Comparison of ENCODE assay signal across 10 cellular contexts in genomic region chr4:153521467-153521866, GRCh38. TPM values are rescaled to one million over a fixed set of nuclear protein-coding genes. Genes with fewer than 3 reads are reported as not detected.
DNase-seq lines count a peak whose midpoint lies in the region; ATAC-seq and TF ChIP-seq lines count a peak whose summit lies in the region.
"Had no signal": no experiment of that assay in that cellular context is flagged by ENCODE, and none has a peak within 500 bp of the region (broad histone marks: within the 10 kb centered on the region; RNA-seq: fewer than 3 reads in every experiment).

No MANE protein-coding gene starts in this region.

- no peaks in the 10 kb centered on the region for H3K9me3 Mint-ChIP-seq in activated T-cell treated with anti-CD3 and anti-CD28 coated beads, Interleukin-2, amount 50 U/mL, for 4 hours
- H3K9me3 Mint-ChIP-seq in activated CD8-positive, alpha-beta T cell treated with anti-CD3 and anti-CD28 coated beads for 36 hours, result peaks cover 3% of the 10 kb centered on the region

- no peaks in the 10 kb centered on the region for H3K9me3 ChIP-seq in spleen

- H3K4me1 Mint-ChIP-seq in activated T-cell treated with anti-CD3 and anti-CD28 coated beads, Interleukin-2, amount 50 U/mL, for 4 hours (ENCODE audit: low read depth), result peaks cover 92% of the 10 kb centered on the region
- peaks cover 83% of the 10 kb centered on the region for H3K4me1 Mint-ChIP-seq in activated CD8-positive, alpha-beta T cell treated with anti-CD3 and anti-CD28 coated beads for 36 hours (ENCODE audit: low read depth)

- peaks cover 10% of the 10 kb centered on the region for H3K36me3 Mint-ChIP-seq in activated T-cell treated with anti-CD3 and anti-CD28 coated beads, Interleukin-2, amount 50 U/mL, for 4 hours (ENCODE audit: insufficient read depth)
- H3K36me3 Mint-ChIP-seq in activated CD8-positive, alpha-beta T cell treated with anti-CD3 and anti-CD28 coated beads for 36 hours (ENCODE audit: low read depth), result peaks cover 50% of the 10 kb centered on the region

- H3K27ac ChIP-seq in spleen, result peak overlapping the region in 7 of 8 donors; percentile 48 to 86 (median 74)

- no peak for ATAC-seq in activated T-cell treated with anti-CD3 and anti-CD28 coated beads, Interleukin-2, amount 50 U/mL, for 4 hours
- ATAC-seq in HG02610 (IDR thresholded peaks at IDR 0.05; ENCODE audit: unreplicated experiment) (peak; percentile 18), left ventricle myocardium superior (no peak)
- peak; percentile 10 for ATAC-seq in activated CD8-positive, alpha-beta T cell treated with anti-CD3 and anti-CD28 coated beads for 36 hours
- ATAC-seq: esophagus mucosa had no signal

- peaks cover 0 to 18% (median 1%) of the 10 kb centered on the region in 6 donors for H3K36me3 ChIP-seq in spleen

- H3K27me3 ChIP-seq in spleen (replicated peaks in 1 of 7), result no peaks in the 10 kb centered on the region

- POLR2A ChIA-PET in activated CD8-positive, alpha-beta T cell treated with anti-CD3 and anti-CD28 coated beads for 36 hours (lab: Charles Lee), result interaction anchor here (1.0 to 3.2 kb wide), 7 partner anchors 24 to 88 kb away, joined by 3 to 15 read pairs (median 5); no protein-coding TSS in a partner anchor

- peak overlapping the region; percentile 96 for H3K27ac Mint-ChIP-seq in activated CD8-positive, alpha-beta T cell treated with anti-CD3 and anti-CD28 coated beads for 36 hours

- no peaks in the 10 kb centered on the region for H3K27me3 Mint-ChIP-seq in activated T-cell treated with anti-CD3 and anti-CD28 coated beads, Interleukin-2, amount 50 U/mL, for 4 hours (ENCODE audit: low read depth)
- H3K27me3 Mint-ChIP-seq in activated CD8-positive, alpha-beta T cell treated with anti-CD3 and anti-CD28 coated beads for 36 hours, result no peaks in the 10 kb centered on the region

- peak overlapping the region; percentile 67 for H3K4me3 Mint-ChIP-seq in activated T-cell treated with anti-CD3 and anti-CD28 coated beads, Interleukin-2, amount 50 U/mL, for 4 hours
- peak overlapping the region; percentile 66 for H3K4me3 Mint-ChIP-seq in activated CD8-positive, alpha-beta T cell treated with anti-CD3 and anti-CD28 coated beads for 36 hours

- peaks cover 72 to 100% (median 96%) of the 10 kb centered on the region in 6 donors for H3K4me1 ChIP-seq in spleen

- peak overlapping the region in 1 of 8 donors; percentile 55 for H3K4me3 ChIP-seq in spleen

- intact Hi-C loops in activated CD8-positive, alpha-beta T cell treated with anti-CD3 and anti-CD28 coated beads for 36 hours (cut with micrococcal nuclease), result loop anchor here (5.0 kb wide), 1 partner anchor 51 kb away; no protein-coding TSS in a partner anchor
- intact Hi-C loops in spleen (cut with DNase I; ENCODE audit: low total_unique reads) (no loop called here), left ventricle myocardium superior (cut with micrococcal nuclease) (no loop called here)

- CTCF ChIA-PET in activated CD8-positive, alpha-beta T cell treated with anti-CD3 and anti-CD28 coated beads for 36 hours (lab: Charles Lee), result interaction anchor here (0.9 to 3.0 kb wide), 6 partner anchors 16 to 89 kb away, joined by 3 to 11 read pairs (median 6); partner anchors contain the start of gene TMEM131L

- no peak for TF ChIP-seq CTCF in activated CD8-positive, alpha-beta T cell treated with anti-CD3 and anti-CD28 coated beads for 36 hours (IDR thresholded peaks at IDR 0.05)
- TF ChIP-seq CTCF in spleen (IDR thresholded peaks at IDR 0.05 in 8 of 11, conservative IDR thresholded peaks at IDR 0.05 in 3 of 11), result peak in 1 of 11 experiments; percentile 5

- no peak for DNase-seq in activated T-cell treated with anti-CD3 and anti-CD28 coated beads, Interleukin-2, amount 50 U/mL, for 4 hours
- DNase-seq in activated T-cell treated with anti-CD3 and anti-CD28 coated beads, Interleukin-2, amount 50 U/mL, for 48 hours, result no peak
- peak; percentile 44 for DNase-seq in activated CD8-positive, alpha-beta T cell treated with anti-CD3 and anti-CD28 coated beads for 36 hours
- DNase-seq in spleen, result no peak
- no peak for DNase-seq in AG08395 (ENCODE audit: low spot score)
- no peak for DNase-seq in left ventricle myocardium superior
- no peak for DNase-seq in NCI-H1105 (lab: John Stamatoyannopoulos, UW)
- DNase-seq: ACHN had no signal

- no peak for TF ChIP-seq POLR2A in spleen (IDR thresholded peaks at IDR 0.05)

- 46 to 81% (median 66%) methylated on average over 10 of the region's 10 CpGs for whole genome bisulfite sequencing in spleen, 5 donors

RNA-seq across cellular contexts. Expression of gene TMEM131L, which starts 55.3 kb away (rescaled TPM):
- 10 to 100 TPM; 37.7 to 44.0 (median 41.7) TPM for total RNA-seq in activated T-cell treated with anti-CD3 and anti-CD28 coated beads, Interleukin-2, amount 50 U/mL, for 4 hours
- total RNA-seq in activated CD8-positive, alpha-beta T cell treated with anti-CD3 and anti-CD28 coated beads for 36 hours, result 10 to 100 TPM; 51.7 to 52.4 TPM
- total RNA-seq in spleen (100 to 1,000 TPM in 1 of 7 donors, 10 to 100 TPM in 6; 73.5 to 105 (median 83.1) TPM), left ventricle myocardium superior (16.8 TPM)
- polyA plus RNA-seq in spleen, result 10 to 100 TPM; 20.9 to 23.1 (median 21.5) TPM

Comparison
In these comparisons a context has a peak if more than half of its experiments do, and no peak if none do; other contexts are left out.
1. ATAC-seq: peak in HG02610 (single experiment) and activated CD8-positive, alpha-beta T cell treated with anti-CD3 and anti-CD28 coated beads for 36 hours (single experiment); none in activated T-cell treated with anti-CD3 and anti-CD28 coated beads, Interleukin-2, amount 50 U/mL, for 4 hours (0 of 2) and left ventricle myocardium superior (single experiment).